9 cellular contexts compared by ENCODE assay signal in the genomic region with DNA sequence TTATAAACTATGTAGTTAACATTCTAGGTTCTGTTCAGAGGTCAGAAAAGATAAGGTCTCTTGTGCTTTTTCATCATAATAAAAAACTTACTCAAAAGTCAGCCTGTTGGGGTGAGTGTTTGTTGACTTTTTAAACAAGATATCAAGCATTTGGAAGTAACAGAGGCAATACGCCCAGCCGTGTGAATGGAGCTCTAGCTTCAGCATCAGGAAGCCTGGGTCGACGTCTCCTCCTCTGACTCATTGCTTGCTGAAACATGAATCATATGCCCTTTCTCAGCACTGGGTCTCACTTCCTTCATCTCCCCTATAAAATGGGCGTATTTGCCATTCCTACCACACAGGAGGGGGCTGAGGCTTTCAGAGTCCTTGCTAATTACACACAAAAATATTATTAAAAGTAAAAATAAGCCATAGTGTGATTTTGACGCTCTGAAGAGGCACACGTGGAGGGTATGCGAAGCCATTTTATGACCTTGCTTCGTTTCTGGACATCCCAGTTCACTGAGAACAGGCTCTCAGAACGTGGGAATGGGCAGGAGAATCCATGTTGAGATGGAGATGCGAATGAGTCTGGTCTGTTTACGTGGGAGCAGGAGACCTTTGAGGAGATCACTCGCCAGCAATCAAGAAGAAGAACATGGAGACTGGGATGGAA.
DNase-seq lines count a peak whose midpoint lies in the region; ATAC-seq and TF ChIP-seq lines count a peak whose summit lies in the region.
"Had no signal": no experiment of that assay in that cellular context is flagged by ENCODE, and none has a peak within 500 bp of the region (broad histone marks: within the 10 kb centered on the region; RNA-seq: fewer than 3 reads in every experiment).

No MANE protein-coding gene starts in this region.

- H3K9me2 ChIP-seq in hepatocyte (replicated peaks; ENCODE audit: insufficient read depth) = no peaks in the 10 kb centered on the region

- 67% methylated on average over 13 of the region's 13 CpGs for WGBS in hepatocyte (ENCODE audit: low lambda C conversion rate, missing lambda C conversion rate)

- H4K20me1 ChIP-seq in hepatocyte (ENCODE audit: insufficient read depth, poor library complexity, severe bottlenecking) = no peaks in the 10 kb centered on the region

- no peak overlapping the region for H3K4me3 ChIP-seq in hepatocyte

- DNase-seq in activated CD4-positive, CD25-positive, alpha-beta regulatory T cell treated with anti-CD3 and anti-CD28 coated beads, Interleukin-2, amount 50 U/mL, for 72 hours = no peak
- peak; percentile 30 for DNase-seq in activated gamma-delta T cell treated with anti-CD3 and anti-CD28 coated beads, Interleukin-2, amount 50 U/mL, for 16 hours (ENCODE audit: low read depth)
- peak; percentile 90 for DNase-seq in hepatocyte (ENCODE audit: low spot score)
- peak; percentile 65 for DNase-seq in stimulated activated CD4-positive, alpha-beta T cell treated with anti-CD3 and anti-CD28 coated beads, Interleukin-4, amount 100 ng/mL, for 24 hours
- no peak for DNase-seq in OCI-M1 (lab: John Stamatoyannopoulos, UW)
- DNase-seq: T-cell had no signal

- H3K27me3 ChIP-seq in hepatocyte = no peaks in the 10 kb centered on the region

- no peak overlapping the region for H2AFZ ChIP-seq in hepatocyte

- no peaks in the 10 kb centered on the region for H3K79me2 ChIP-seq in hepatocyte

- H3K27ac ChIP-seq in hepatocyte = peak overlapping the region; percentile 87

- TF ChIP-seq CTCF in hepatocyte (IDR thresholded peaks at IDR 0.05; ENCODE audit: poor library complexity) = no peak

- no peaks in the 10 kb centered on the region for H3K36me3 ChIP-seq in hepatocyte (replicated peaks; ENCODE audit: insufficient read depth, low read depth)

- H3K4me2 ChIP-seq in hepatocyte = no peak overlapping the region

- H3K9me3 ChIP-seq in hepatocyte (ENCODE audit: low read depth) = no peaks in the 10 kb centered on the region

- peak; percentile 90 for ATAC-seq in activated CD4-positive, CD25-positive, alpha-beta regulatory T cell treated with anti-CD3 and anti-CD28 coated beads, Interleukin-2, amount 50 U/mL, for 24 hours
- ATAC-seq in HG03095 (IDR thresholded peaks at IDR 0.05; ENCODE audit: unreplicated experiment) (no peak), GM19023 (IDR thresholded peaks at IDR 0.05; ENCODE audit: unreplicated experiment) (no peak)

- peaks cover 22% of the 10 kb centered on the region for H3K4me1 ChIP-seq in hepatocyte (ENCODE audit: insufficient read depth)

Comparison
In these comparisons a context has a peak if more than half of its experiments do, and no peak if none do; other contexts are left out.
1. ATAC-seq: peak in activated CD4-positive, CD25-positive, alpha-beta regulatory T cell treated with anti-CD3 and anti-CD28 coated beads, Interleukin-2, amount 50 U/mL, for 24 hours (2 of 2); none in HG03095 (single experiment) and GM19023 (single experiment).
2. DNase-seq: peak in activated gamma-delta T cell treated with anti-CD3 and anti-CD28 coated beads, Interleukin-2, amount 50 U/mL, for 16 hours (single experiment), hepatocyte (single experiment) and stimulated activated CD4-positive, alpha-beta T cell treated with anti-CD3 and anti-CD28 coated beads, Interleukin-4, amount 100 ng/mL, for 24 hours (single experiment); none in activated CD4-positive, CD25-positive, alpha-beta regulatory T cell treated with anti-CD3 and anti-CD28 coated beads, Interleukin-2, amount 50 U/mL, for 72 hours (single experiment) and OCI-M1 (single experiment).